In the genomic region with DNA sequence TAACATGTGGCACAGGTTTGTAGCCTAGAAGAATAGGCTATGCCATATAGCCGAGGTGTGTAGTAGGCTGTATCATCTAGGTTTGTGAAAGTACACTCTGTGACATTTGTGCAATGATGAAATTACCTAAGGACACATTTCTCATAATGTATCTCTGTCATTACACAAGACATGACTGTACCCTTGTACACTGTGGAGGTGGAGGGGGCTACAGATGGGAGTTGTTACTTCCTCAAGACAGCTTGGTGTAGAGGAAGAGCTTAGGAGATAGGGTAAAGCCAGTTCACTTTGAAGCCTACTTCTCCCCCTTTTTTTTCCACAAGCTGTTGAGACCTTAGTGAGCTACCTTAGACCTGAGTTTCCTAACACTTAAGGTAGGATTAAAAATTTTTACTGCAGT, we compare ENCODE assay signal across 23 cellular contexts.
"Had no signal": no experiment of that assay in that cellular context is flagged by ENCODE, and none has a peak within 500 bp of the region (broad histone marks: within the 10 kb centered on the region; RNA-seq: fewer than 3 reads in every experiment).

No MANE protein-coding gene starts in this region.

- DNase-seq: activated CD4-positive, alpha-beta T cell treated with anti-CD3 and anti-CD28 coated beads for 36 hours; activated CD4-positive, alpha-beta T cell treated with anti-CD3 and anti-CD28 coated beads, Interleukin-2, amount 10 ng/mL, durations not matched to agents 7 days and 5 days; activated CD4-positive, alpha-beta T cell treated with anti-CD3 and anti-CD28 coated beads, Interleukin-2, amount 50 U/mL, for 48 hours; activated CD8-positive, alpha-beta T cell treated with anti-CD3 and anti-CD28 coated beads, Interleukin-2, amount 10 ng/mL, durations not matched to agents 7 days and 5 days; activated naive CD4-positive, alpha-beta T cell treated with anti-CD3 and anti-CD28 coated beads, Interleukin-2, amount 50 U/mL, for 16 hours; activated naive CD8-positive, alpha-beta T cell treated with anti-CD3 and anti-CD28 coated beads for 36 hours; activated T-cell treated with anti-CD3 and anti-CD28 coated beads for 4 hours; activated T-cell treated with anti-CD3 and anti-CD28 coated beads, Interleukin-2, amount 50 U/mL, for 4 hours; amniotic stem cell; aorta; brain microvascular endothelial cell; NCI-H1105; NCI-H1417 treated with DMSO at 0.1 percent for 48 hours; NCI-H1694; NCI-H2029; NCI-H345; NCI-H524 treated with DMSO at 0.1 percent for 48 hours; OCI-M1; Right ventricle myocardium superior had no signal

- ATAC-seq: activated CD4-positive, alpha-beta T cell treated with anti-CD3 and anti-CD28 coated beads for 36 hours; activated CD4-positive, CD25-positive, alpha-beta regulatory T cell treated with anti-CD3 and anti-CD28 coated beads, Interleukin-2, amount 50 U/mL, for 24 hours; activated CD8-positive, alpha-beta T cell treated with anti-CD3 and anti-CD28 coated beads, Interleukin-2, amount 10 ng/mL, durations not matched to agents 7 days and 5 days; activated T-cell treated with anti-CD3 and anti-CD28 coated beads, Interleukin-2, amount 50 U/mL, for 4 hours; K562; WTC11 had no signal

- H3K27ac ChIP-seq: brain microvascular endothelial cell, cardiac muscle cell had no signal
